Comparison of ENCODE assay signal across 1 cellular context in the genomic region with DNA sequence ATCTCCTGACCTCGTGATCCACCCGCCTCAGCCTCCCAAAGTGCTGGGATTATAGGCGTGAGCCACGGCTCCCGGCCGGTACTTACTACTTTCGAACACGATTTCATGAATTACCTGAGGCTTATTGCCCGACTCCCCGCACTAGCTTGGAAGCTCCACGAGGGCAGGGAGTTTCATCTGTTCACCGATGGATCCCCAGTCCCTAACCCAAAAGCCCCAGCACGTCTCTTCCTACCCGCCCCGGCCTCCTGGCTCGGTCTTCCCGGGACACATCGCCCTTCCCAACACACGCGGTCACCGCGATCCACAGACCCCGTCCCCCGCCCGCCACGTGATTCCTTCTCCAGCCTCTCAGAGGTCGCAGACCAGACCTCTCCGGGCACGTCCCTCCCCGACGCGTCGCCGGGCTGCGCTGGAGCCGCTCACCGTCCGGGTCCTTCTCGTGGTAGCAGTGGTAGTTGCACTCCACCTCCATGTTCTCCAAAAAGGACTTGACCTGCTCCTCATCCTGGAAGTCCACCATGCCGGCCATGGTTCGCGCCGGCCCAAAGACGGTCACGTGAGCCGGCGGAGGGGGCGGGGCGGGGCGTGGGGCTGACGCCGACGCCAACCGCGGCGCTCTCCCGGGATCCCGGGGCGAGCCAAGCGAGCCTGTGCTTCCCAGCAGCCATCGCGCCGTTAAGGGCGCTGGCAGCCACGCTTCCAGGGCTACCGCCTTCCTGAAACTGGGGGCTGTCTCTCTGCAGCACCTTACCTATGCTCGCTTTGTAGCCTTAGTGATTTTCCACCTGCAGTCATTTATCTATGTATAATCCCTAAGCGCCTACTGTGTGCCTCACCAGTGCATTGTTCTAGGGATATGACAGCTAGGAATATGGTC.
TF ChIP-seq lines count a peak whose summit lies in the region.

COA7 (minus strand) TSS at position 553 of the 880 bp plus-strand sequence; CDS start at position 532, 21 bp downstream.

TF ChIP-seq in HEK293, 187 proteins besides CTCF, POLR2A, EP300 and RAD21 (continued from another document and continues in another):
- TF ChIP-seq ZNF837 (tag by site-specific recombination; IDR thresholded peaks at IDR 0.05) = no peak
- TF ChIP-seq ZNF555 (tag by site-specific recombination; conservative IDR thresholded peaks at IDR 0.05) = no peak
- no peak for TF ChIP-seq ZNF266 (tag by site-specific recombination; IDR thresholded peaks at IDR 0.05; ENCODE audit: low read depth)
- TF ChIP-seq, protein P1, sequence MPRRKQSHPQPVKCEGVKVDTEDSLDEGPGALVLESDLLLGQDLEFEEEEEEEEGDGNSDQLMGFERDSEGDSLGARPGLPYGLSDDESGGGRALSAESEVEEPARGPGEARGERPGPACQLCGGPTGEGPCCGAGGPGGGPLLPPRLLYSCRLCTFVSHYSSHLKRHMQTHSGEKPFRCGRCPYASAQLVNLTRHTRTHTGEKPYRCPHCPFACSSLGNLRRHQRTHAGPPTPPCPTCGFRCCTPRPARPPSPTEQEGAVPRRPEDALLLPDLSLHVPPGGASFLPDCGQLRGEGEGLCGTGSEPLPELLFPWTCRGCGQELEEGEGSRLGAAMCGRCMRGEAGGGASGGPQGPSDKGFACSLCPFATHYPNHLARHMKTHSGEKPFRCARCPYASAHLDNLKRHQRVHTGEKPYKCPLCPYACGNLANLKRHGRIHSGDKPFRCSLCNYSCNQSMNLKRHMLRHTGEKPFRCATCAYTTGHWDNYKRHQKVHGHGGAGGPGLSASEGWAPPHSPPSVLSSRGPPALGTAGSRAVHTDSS (tag by site-specific recombination; IDR thresholded peaks at IDR 0.05) = no peak
- no peak for TF ChIP-seq ZNF169 (tag by site-specific recombination; IDR thresholded peaks at IDR 0.05)
- TF ChIP-seq ZBTB20 (tag by site-specific recombination; IDR thresholded peaks at IDR 0.05) = peak; percentile 63
- peak; percentile 89 for TF ChIP-seq ZXDB (tag by site-specific recombination; IDR thresholded peaks at IDR 0.05)
- TF ChIP-seq PBX3 (CRISPR knock-in tag; IDR thresholded peaks at IDR 0.05) = peak; percentile 39; the same call in 1 of the 2 replicates
- TF ChIP-seq ZSCAN30 (tag by site-specific recombination; IDR thresholded peaks at IDR 0.05) = 0 out of 2 replicates have a peak, but pooled peaks have one; percentile 53
- peak; percentile 88; the same call in 1 of the 2 replicates for TF ChIP-seq KLF8 (tag by site-specific recombination; IDR thresholded peaks at IDR 0.05)
- TF ChIP-seq GLIS1 (tag by site-specific recombination; IDR thresholded peaks at IDR 0.05) = peak; percentile 64
- TF ChIP-seq ZNF174 (tag by site-specific recombination; IDR thresholded peaks at IDR 0.05) = no peak
- no peak for TF ChIP-seq ZNF280C (tag by site-specific recombination; IDR thresholded peaks at IDR 0.05)
- TF ChIP-seq, protein P2, sequence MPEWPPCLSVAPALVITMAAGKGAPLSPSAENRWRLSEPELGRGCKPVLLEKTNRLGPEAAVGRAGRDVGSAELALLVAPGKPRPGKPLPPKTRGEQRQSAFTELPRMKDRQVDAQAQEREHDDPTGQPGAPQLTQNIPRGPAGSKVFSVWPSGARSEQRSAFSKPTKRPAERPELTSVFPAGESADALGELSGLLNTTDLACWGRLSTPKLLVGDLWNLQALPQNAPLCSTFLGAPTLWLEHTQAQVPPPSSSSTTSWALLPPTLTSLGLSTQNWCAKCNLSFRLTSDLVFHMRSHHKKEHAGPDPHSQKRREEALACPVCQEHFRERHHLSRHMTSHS (tag by site-specific recombination; IDR thresholded peaks at IDR 0.05) = no peak
- TF ChIP-seq ZNF416 (tag by site-specific recombination; IDR thresholded peaks at IDR 0.05) = no peak
- no peak for TF ChIP-seq ZNF311 (tag by site-specific recombination; IDR thresholded peaks at IDR 0.05; ENCODE audit: borderline replicate concordance)
- TF ChIP-seq, protein P3, sequence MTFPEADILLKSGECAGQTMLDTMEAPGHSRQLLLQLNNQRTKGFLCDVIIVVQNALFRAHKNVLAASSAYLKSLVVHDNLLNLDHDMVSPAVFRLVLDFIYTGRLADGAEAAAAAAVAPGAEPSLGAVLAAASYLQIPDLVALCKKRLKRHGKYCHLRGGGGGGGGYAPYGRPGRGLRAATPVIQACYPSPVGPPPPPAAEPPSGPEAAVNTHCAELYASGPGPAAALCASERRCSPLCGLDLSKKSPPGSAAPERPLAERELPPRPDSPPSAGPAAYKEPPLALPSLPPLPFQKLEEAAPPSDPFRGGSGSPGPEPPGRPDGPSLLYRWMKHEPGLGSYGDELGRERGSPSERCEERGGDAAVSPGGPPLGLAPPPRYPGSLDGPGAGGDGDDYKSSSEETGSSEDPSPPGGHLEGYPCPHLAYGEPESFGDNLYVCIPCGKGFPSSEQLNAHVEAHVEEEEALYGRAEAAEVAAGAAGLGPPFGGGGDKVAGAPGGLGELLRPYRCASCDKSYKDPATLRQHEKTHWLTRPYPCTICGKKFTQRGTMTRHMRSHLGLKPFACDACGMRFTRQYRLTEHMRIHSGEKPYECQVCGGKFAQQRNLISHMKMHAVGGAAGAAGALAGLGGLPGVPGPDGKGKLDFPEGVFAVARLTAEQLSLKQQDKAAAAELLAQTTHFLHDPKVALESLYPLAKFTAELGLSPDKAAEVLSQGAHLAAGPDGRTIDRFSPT (tag by site-specific recombination; IDR thresholded peaks at IDR 0.05) = no peak
- TF ChIP-seq ZNF155 (tag by site-specific recombination; IDR thresholded peaks at IDR 0.05) = no peak
- TF ChIP-seq ZBTB1 (tag by site-specific recombination; IDR thresholded peaks at IDR 0.05) = no peak
- TF ChIP-seq, protein P4, sequence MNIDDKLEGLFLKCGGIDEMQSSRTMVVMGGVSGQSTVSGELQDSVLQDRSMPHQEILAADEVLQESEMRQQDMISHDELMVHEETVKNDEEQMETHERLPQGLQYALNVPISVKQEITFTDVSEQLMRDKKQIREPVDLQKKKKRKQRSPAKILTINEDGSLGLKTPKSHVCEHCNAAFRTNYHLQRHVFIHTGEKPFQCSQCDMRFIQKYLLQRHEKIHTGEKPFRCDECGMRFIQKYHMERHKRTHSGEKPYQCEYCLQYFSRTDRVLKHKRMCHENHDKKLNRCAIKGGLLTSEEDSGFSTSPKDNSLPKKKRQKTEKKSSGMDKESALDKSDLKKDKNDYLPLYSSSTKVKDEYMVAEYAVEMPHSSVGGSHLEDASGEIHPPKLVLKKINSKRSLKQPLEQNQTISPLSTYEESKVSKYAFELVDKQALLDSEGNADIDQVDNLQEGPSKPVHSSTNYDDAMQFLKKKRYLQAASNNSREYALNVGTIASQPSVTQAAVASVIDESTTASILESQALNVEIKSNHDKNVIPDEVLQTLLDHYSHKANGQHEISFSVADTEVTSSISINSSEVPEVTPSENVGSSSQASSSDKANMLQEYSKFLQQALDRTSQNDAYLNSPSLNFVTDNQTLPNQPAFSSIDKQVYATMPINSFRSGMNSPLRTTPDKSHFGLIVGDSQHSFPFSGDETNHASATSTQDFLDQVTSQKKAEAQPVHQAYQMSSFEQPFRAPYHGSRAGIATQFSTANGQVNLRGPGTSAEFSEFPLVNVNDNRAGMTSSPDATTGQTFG (tag by site-specific recombination; IDR thresholded peaks at IDR 0.05; ENCODE audit: borderline replicate concordance) = no peak
- peak; percentile 32; the same call in 1 of the 2 replicates for TF ChIP-seq GFI1B (tag by site-specific recombination; IDR thresholded peaks at IDR 0.05)
- TF ChIP-seq, protein P5, sequence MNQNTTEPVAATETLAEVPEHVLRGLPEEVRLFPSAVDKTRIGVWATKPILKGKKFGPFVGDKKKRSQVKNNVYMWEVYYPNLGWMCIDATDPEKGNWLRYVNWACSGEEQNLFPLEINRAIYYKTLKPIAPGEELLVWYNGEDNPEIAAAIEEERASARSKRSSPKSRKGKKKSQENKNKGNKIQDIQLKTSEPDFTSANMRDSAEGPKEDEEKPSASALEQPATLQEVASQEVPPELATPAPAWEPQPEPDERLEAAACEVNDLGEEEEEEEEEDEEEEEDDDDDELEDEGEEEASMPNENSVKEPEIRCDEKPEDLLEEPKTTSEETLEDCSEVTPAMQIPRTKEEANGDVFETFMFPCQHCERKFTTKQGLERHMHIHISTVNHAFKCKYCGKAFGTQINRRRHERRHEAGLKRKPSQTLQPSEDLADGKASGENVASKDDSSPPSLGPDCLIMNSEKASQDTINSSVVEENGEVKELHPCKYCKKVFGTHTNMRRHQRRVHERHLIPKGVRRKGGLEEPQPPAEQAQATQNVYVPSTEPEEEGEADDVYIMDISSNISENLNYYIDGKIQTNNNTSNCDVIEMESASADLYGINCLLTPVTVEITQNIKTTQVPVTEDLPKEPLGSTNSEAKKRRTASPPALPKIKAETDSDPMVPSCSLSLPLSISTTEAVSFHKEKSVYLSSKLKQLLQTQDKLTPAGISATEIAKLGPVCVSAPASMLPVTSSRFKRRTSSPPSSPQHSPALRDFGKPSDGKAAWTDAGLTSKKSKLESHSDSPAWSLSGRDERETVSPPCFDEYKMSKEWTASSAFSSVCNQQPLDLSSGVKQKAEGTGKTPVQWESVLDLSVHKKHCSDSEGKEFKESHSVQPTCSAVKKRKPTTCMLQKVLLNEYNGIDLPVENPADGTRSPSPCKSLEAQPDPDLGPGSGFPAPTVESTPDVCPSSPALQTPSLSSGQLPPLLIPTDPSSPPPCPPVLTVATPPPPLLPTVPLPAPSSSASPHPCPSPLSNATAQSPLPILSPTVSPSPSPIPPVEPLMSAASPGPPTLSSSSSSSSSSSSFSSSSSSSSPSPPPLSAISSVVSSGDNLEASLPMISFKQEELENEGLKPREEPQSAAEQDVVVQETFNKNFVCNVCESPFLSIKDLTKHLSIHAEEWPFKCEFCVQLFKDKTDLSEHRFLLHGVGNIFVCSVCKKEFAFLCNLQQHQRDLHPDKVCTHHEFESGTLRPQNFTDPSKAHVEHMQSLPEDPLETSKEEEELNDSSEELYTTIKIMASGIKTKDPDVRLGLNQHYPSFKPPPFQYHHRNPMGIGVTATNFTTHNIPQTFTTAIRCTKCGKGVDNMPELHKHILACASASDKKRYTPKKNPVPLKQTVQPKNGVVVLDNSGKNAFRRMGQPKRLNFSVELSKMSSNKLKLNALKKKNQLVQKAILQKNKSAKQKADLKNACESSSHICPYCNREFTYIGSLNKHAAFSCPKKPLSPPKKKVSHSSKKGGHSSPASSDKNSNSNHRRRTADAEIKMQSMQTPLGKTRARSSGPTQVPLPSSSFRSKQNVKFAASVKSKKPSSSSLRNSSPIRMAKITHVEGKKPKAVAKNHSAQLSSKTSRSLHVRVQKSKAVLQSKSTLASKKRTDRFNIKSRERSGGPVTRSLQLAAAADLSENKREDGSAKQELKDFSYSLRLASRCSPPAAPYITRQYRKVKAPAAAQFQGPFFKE (tag by site-specific recombination; IDR thresholded peaks at IDR 0.05; ENCODE audit: borderline replicate concordance) = no peak
- no peak for TF ChIP-seq ZNF521 (tag by site-specific recombination; IDR thresholded peaks at IDR 0.05)
- TF ChIP-seq EGR2 (tag by site-specific recombination; IDR thresholded peaks at IDR 0.05; ENCODE audit: low read depth) = peak; percentile 63; the same call in 1 of the 2 replicates
- peak; percentile 85; the same call in 1 of the 2 replicates for TF ChIP-seq ZNF76 (tag by site-specific recombination; IDR thresholded peaks at IDR 0.05; ENCODE audit: borderline replicate concordance, low read depth)
- peak; percentile 84 for TF ChIP-seq YY2 (tag by site-specific recombination; IDR thresholded peaks at IDR 0.05)
- TF ChIP-seq ZNF624 (tag by site-specific recombination; IDR thresholded peaks at IDR 0.05) = no peak
- no peak for TF ChIP-seq ZNF654 (tag by site-specific recombination; IDR thresholded peaks at IDR 0.05; ENCODE audit: low read depth)
- no peak for TF ChIP-seq ZNF221 (tag by site-specific recombination; IDR thresholded peaks at IDR 0.05; ENCODE audit: borderline replicate concordance)
- no peak for TF ChIP-seq HOXD13 (CRISPR knock-in tag; IDR thresholded peaks at IDR 0.05; ENCODE audit: borderline replicate concordance)
- no peak for TF ChIP-seq SCRT1 (tag by site-specific recombination; IDR thresholded peaks at IDR 0.05; ENCODE audit: borderline replicate concordance)
- peak; percentile 61; the same call in 1 of the 2 replicates for TF ChIP-seq ZNF2 (tag by site-specific recombination; IDR thresholded peaks at IDR 0.05)
- TF ChIP-seq ZNF132 (tag by site-specific recombination; IDR thresholded peaks at IDR 0.05; ENCODE audit: borderline replicate concordance) = no peak
- no peak for TF ChIP-seq SALL2 (tag by site-specific recombination; IDR thresholded peaks at IDR 0.05; ENCODE audit: borderline replicate concordance)
- no peak for TF ChIP-seq ZNF433 (tag by site-specific recombination; IDR thresholded peaks at IDR 0.05; ENCODE audit: low read depth)
- no peak for TF ChIP-seq GLI4 (tag by site-specific recombination; IDR thresholded peaks at IDR 0.05)
